ENCODE assay signal across 12 cellular contexts in genomic region chr17:38745545-38745944, GRCh38. TPM values are rescaled to one million over a fixed set of nuclear protein-coding genes. Genes with fewer than 3 reads are reported as not detected.
DNase-seq lines count a peak whose midpoint lies in the region; ATAC-seq and TF ChIP-seq lines count a peak whose summit lies in the region.
"Had no signal": no experiment of that assay in that cellular context is flagged by ENCODE, and none has a peak within 500 bp of the region (broad histone marks: within the 10 kb centered on the region; RNA-seq: fewer than 3 reads in every experiment).

No MANE protein-coding gene starts in this region.

- TF ChIP-seq POLR2A in gastroesophageal sphincter (IDR thresholded peaks at IDR 0.05): no peak

- no peaks in the 10 kb centered on the region for H3K9me3 ChIP-seq in BE2C
- H3K9me3 ChIP-seq in HUES48 (ENCODE audit: control insufficient read depth, insufficient read depth, low read length): no peaks in the 10 kb centered on the region
- H3K9me3 ChIP-seq in gastroesophageal sphincter: no peaks in the 10 kb centered on the region

- peak overlapping the region; percentile 96 for H3K4me3 ChIP-seq in BE2C (ENCODE audit: low read depth, low read length)
- peak overlapping the region; percentile 76; the same call in 1 of the 2 replicates for H3K4me3 ChIP-seq in HUES48 (ENCODE audit: low read depth, low read length)
- H3K4me3 ChIP-seq in gastroesophageal sphincter: no peak overlapping the region

- H3K27ac ChIP-seq in HUES48 (ENCODE audit: low read depth, low read length): no peak overlapping the region
- peak overlapping the region in 3 of 4 donors; percentile 84 to 95 (median 91) for H3K27ac ChIP-seq in gastroesophageal sphincter

- DNase-seq in BE2C (peak; percentile 79), NCI-H82 treated with DMSO at 0.1 percent for 48 hours (lab: John Stamatoyannopoulos, UW; ENCODE audit: unreplicated experiment) (peak; percentile 45), inferior parietal cortex (ENCODE audit: extremely low spot score) (no peak), GM19238 (ENCODE audit: insufficient read length, low spot score) (no peak), NCI-H526 (lab: John Stamatoyannopoulos, UW) (no peak)
- no peak for DNase-seq in stimulated activated CD4-positive, alpha-beta T cell treated with anti-CD3 and anti-CD28 coated beads, Interleukin-2, amount 100 ng/mL, for 24 hours
- DNase-seq: activated CD4-positive, alpha-beta T cell treated with anti-CD3 and anti-CD28 coated beads for 48 hours; EL; NK-92 treated with Interleukin-12 subunit alpha and Interleukin-12 subunit beta, amount 100 ng/mL, for 24 hours had no signal

- ATAC-seq in gastroesophageal sphincter: no peak
- ATAC-seq: natural killer cell treated with Interleukin-12 subunit alpha and Interleukin-12 subunit beta and Interleukin-15 and Interleukin-18, amount 100 ng/mL, for 72 hours had no signal

- WGBS in gastroesophageal sphincter (ENCODE audit: low coverage in 1 of 2), 2 donors: 31 to 48% methylated on average over 2 to 4 of the region's 4 CpGs

- TF ChIP-seq EP300 in gastroesophageal sphincter (IDR thresholded peaks at IDR 0.05): no peak

- H3K9ac ChIP-seq in HUES48 (ENCODE audit: low read depth, low read length): no peak overlapping the region

- H3K36me3 ChIP-seq in BE2C (peaks cover 6% of the 10 kb centered on the region), HUES48 (ENCODE audit: control insufficient read depth, insufficient read depth, low read length) (peaks cover 5% of the 10 kb centered on the region; the same call in 1 of the 2 replicates), gastroesophageal sphincter (no peaks in the 10 kb centered on the region)

- H3K4me1 ChIP-seq in BE2C (peaks cover 40% of the 10 kb centered on the region), HUES48 (ENCODE audit: control insufficient read depth, insufficient read depth, low read length) (peaks cover 40% of the 10 kb centered on the region), gastroesophageal sphincter (peaks cover 0 to 91% (median 37%) of the 10 kb centered on the region in 3 donors)

- H3K27me3 ChIP-seq in BE2C: no peaks in the 10 kb centered on the region
- H3K27me3 ChIP-seq in HUES48 (ENCODE audit: control insufficient read depth, insufficient read depth, low read length): peaks cover 2% of the 10 kb centered on the region
- H3K27me3 ChIP-seq in gastroesophageal sphincter: no peaks in the 10 kb centered on the region

- no peak for TF ChIP-seq CTCF in BE2C (IDR thresholded peaks at IDR 0.05; ENCODE audit: low read depth, low read length)
- no peak for TF ChIP-seq CTCF in gastroesophageal sphincter (IDR thresholded peaks at IDR 0.05)

RNA-seq across cellular contexts. Expression of gene PCGF2, which starts 2.6 kb away (rescaled TPM):
- 232 TPM for polyA plus RNA-seq in BE2C (2012; ENCODE audit: insufficient read depth, insufficient read length, low read depth)
- 10 to 100 TPM in 1 of 4 donors, 1 to 10 TPM in 3; 6.4 to 13.0 (median 9.7) TPM for total RNA-seq in gastroesophageal sphincter
- total RNA-seq: natural killer cell treated with Interleukin-12 subunit alpha and Interleukin-12 subunit beta and Interleukin-15 and Interleukin-18, amount 100 ng/mL, for 72 hours had no signal

RNA-seq across cellular contexts. Expression of gene PSMB3, which starts 7.0 kb away (rescaled TPM):
- 471 TPM for polyA plus RNA-seq in BE2C (2012; ENCODE audit: insufficient read depth, insufficient read length, low read depth)
- 100 to 1,000 TPM; 107 to 123 (median 117) TPM for total RNA-seq in gastroesophageal sphincter

RNA-seq across cellular contexts. Expression of gene CISD3, which starts 15.4 kb away (rescaled TPM):
- polyA plus RNA-seq in BE2C (2012; ENCODE audit: insufficient read depth, insufficient read length, low read depth): 56.3 TPM
- total RNA-seq in gastroesophageal sphincter: 10 to 100 TPM in 2 of 4 donors, 1 to 10 TPM in 2; 8.5 to 14.9 (median 11.1) TPM

RNA-seq across cellular contexts. Expression of gene MLLT6, which starts 40.5 kb away (rescaled TPM):
- polyA plus RNA-seq in BE2C (2012; ENCODE audit: insufficient read depth, insufficient read length, low read depth): 139 TPM
- 100 to 1,000 TPM in 1 of 4 donors, 10 to 100 TPM in 3; 55.6 to 101 (median 77.9) TPM for total RNA-seq in gastroesophageal sphincter

RNA-seq across cellular contexts. Expression of gene PIP4K2B, which starts 53.8 kb away (rescaled TPM):
- polyA plus RNA-seq in BE2C (2012; ENCODE audit: insufficient read depth, insufficient read length, low read depth): 82.6 TPM
- total RNA-seq in gastroesophageal sphincter: 10 to 100 TPM; 43.9 to 80.3 (median 62.1) TPM

Comparison
In these comparisons a context has a peak if more than half of its experiments do, and no peak if none do; other contexts are left out.
1. DNase-seq: peak in BE2C (single experiment) and NCI-H82 treated with DMSO at 0.1 percent for 48 hours (single experiment); none in inferior parietal cortex (single experiment), GM19238 (single experiment), NCI-H526 (0 of 2) and stimulated activated CD4-positive, alpha-beta T cell treated with anti-CD3 and anti-CD28 coated beads, Interleukin-2, amount 100 ng/mL, for 24 hours (0 of 2).
2. H3K4me3 ChIP-seq: peak in BE2C (single experiment) and HUES48 (single experiment); none in gastroesophageal sphincter (0 of 2).